In the genomic region with DNA sequence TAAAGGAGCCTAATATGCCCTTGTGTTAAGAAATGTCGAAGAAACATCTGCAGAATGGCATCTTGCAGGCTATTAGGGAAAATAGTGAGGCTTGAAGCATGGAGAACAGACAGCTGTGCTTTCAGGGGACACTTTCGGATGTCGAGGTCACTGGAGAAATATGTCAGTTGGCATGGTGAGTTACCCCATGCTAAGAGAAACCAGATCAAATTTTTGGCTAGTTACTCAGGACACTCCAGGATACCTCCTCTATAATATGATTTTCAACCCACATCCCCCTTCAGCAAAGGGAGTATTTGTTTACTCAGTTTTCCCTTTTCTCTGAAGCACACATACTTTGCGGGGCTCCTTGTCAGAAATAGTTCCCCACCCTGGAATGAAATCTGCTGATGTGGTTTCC, we compare ENCODE assay signal across 17 cellular contexts.
"Had no signal": no experiment of that assay in that cellular context is flagged by ENCODE, and none has a peak within 500 bp of the region (broad histone marks: within the 10 kb centered on the region; RNA-seq: fewer than 3 reads in every experiment).

No MANE protein-coding gene starts in this region.

- H3K27me3 Mint-ChIP-seq: activated B cell treated with CpG ODN at 0.5 μM for 24 hours; memory B cell; stimulated activated memory B cell treated with anti-CD40 and anti-IgM and Interleukin-4, amounts not matched to agents 10 μg/mL and 1 μg/mL and 100 μg/mL, for 72 hours; T-helper 17 cell had no signal

- H3K27ac Mint-ChIP-seq: activated B cell treated with CpG ODN at 0.5 μM for 24 hours; activated CD4-positive, alpha-beta T cell treated with anti-CD3 and anti-CD28 coated beads, Interleukin-2, amount 10 ng/mL, durations not matched to agents 7 days and 5 days; activated naive CD4-positive, alpha-beta T cell treated with anti-CD3 and anti-CD28 coated beads for 36 hours; activated T-helper 17 cell treated with anti-CD3 and anti-CD28 coated beads, Interleukin-2, amount 50 U/mL, for 72 hours; brain; memory B cell; stimulated activated memory B cell treated with anti-CD40 and anti-IgM and Interleukin-4, amounts not matched to agents 10 μg/mL and 1 μg/mL and 100 μg/mL, for 72 hours; T-helper 17 cell had no signal

- H3K27ac ChIP-seq: dorsolateral prefrontal cortex, gastrocnemius medialis, heart right ventricle, left ventricle myocardium inferior, skin epidermis had no signal

- H3K4me1 ChIP-seq: gastrocnemius medialis, heart right ventricle, left ventricle myocardium inferior had no signal

- H3K4me3 ChIP-seq: dorsolateral prefrontal cortex, gastrocnemius medialis, heart right ventricle, left ventricle myocardium inferior, skin epidermis had no signal

- H3K27me3 ChIP-seq: gastrocnemius medialis had no signal

- H3K36me3 ChIP-seq: gastrocnemius medialis, heart right ventricle, left ventricle myocardium inferior had no signal

- H3K9me3 Mint-ChIP-seq: activated B cell treated with CpG ODN at 0.5 μM for 24 hours; activated CD4-positive, alpha-beta T cell treated with anti-CD3 and anti-CD28 coated beads, Interleukin-2, amount 10 ng/mL, durations not matched to agents 7 days and 5 days; activated naive CD4-positive, alpha-beta T cell treated with anti-CD3 and anti-CD28 coated beads for 36 hours; activated T-helper 17 cell treated with anti-CD3 and anti-CD28 coated beads, Interleukin-2, amount 50 U/mL, for 72 hours; brain; memory B cell; neural crest cell; stimulated activated memory B cell treated with anti-CD40 and anti-IgM and Interleukin-4, amounts not matched to agents 10 μg/mL and 1 μg/mL and 100 μg/mL, for 72 hours had no signal

- H3K4me1 Mint-ChIP-seq: activated B cell treated with CpG ODN at 0.5 μM for 24 hours; activated CD4-positive, alpha-beta T cell treated with anti-CD3 and anti-CD28 coated beads, Interleukin-2, amount 10 ng/mL, durations not matched to agents 7 days and 5 days; activated T-helper 17 cell treated with anti-CD3 and anti-CD28 coated beads, Interleukin-2, amount 50 U/mL, for 72 hours; memory B cell; neural crest cell; stimulated activated memory B cell treated with anti-CD40 and anti-IgM and Interleukin-4, amounts not matched to agents 10 μg/mL and 1 μg/mL and 100 μg/mL, for 72 hours; T-helper 17 cell had no signal

- H3K4me3 Mint-ChIP-seq: activated B cell treated with CpG ODN at 0.5 μM for 24 hours; activated CD4-positive, alpha-beta T cell treated with anti-CD3 and anti-CD28 coated beads, Interleukin-2, amount 10 ng/mL, durations not matched to agents 7 days and 5 days; activated naive CD4-positive, alpha-beta T cell treated with anti-CD3 and anti-CD28 coated beads for 36 hours; activated T-helper 17 cell treated with anti-CD3 and anti-CD28 coated beads, Interleukin-2, amount 50 U/mL, for 72 hours; brain; memory B cell; neural crest cell; stimulated activated memory B cell treated with anti-CD40 and anti-IgM and Interleukin-4, amounts not matched to agents 10 μg/mL and 1 μg/mL and 100 μg/mL, for 72 hours; T-helper 17 cell had no signal

- DNase-seq: activated B cell treated with CpG ODN at 0.5 μM for 24 hours; activated CD4-positive, alpha-beta T cell treated with anti-CD3 and anti-CD28 coated beads, Interleukin-2, amount 10 ng/mL, durations not matched to agents 7 days and 5 days; activated CD8-positive, alpha-beta memory T cell treated with anti-CD3 and anti-CD28 coated beads for 24 hours; activated naive CD4-positive, alpha-beta T cell treated with anti-CD3 and anti-CD28 coated beads for 36 hours; dorsolateral prefrontal cortex; gastrocnemius medialis; heart right ventricle; left ventricle myocardium inferior; retina; T-helper 17 cell; trophoblast cell had no signal

- H3K36me3 Mint-ChIP-seq: brain; memory B cell; stimulated activated memory B cell treated with anti-CD40 and anti-IgM and Interleukin-4, amounts not matched to agents 10 μg/mL and 1 μg/mL and 100 μg/mL, for 72 hours had no signal

- H3K9me3 ChIP-seq: gastrocnemius medialis, heart right ventricle, left ventricle myocardium inferior had no signal
